9 cellular contexts compared by ENCODE assay signal in genomic region chr4:174119818-174120217, GRCh38.
DNase-seq lines count a peak whose midpoint lies in the region; ATAC-seq, FAIRE-seq and TF ChIP-seq lines count a peak whose summit lies in the region.
"Had no signal": no experiment of that assay in that cellular context is flagged by ENCODE, and none has a peak within 500 bp of the region (broad histone marks: within the 10 kb centered on the region; RNA-seq: fewer than 3 reads in every experiment).

No MANE protein-coding gene starts in this region.

- H2BK12ac ChIP-seq in mesenchymal stem cell (ENCODE audit: low read length in 2 of 2), result peak overlapping the region in 1 of 2 experiments; percentile 54

- intact Hi-C loops in K562 (cut with micrococcal nuclease), result loop anchor here (2.0 to 5.0 kb wide), 2 partner anchors 111 to 197 kb away; no protein-coding TSS in a partner anchor

- H3K4me1 Mint-ChIP-seq in naive thymus-derived CD8-positive, alpha-beta T cell, result peaks cover 0 to 7% (median 2%) of the 10 kb centered on the region in 4 donors

- WGBS in K562 (ENCODE audit: insufficient coverage, low coverage, missing lambda C conversion rate), result 14% methylated on average over 3 of the region's 3 CpGs
- 57% methylated on average over 1 of the region's 3 CpGs for WGBS in mesenchymal stem cell

- no peak overlapping the region for H3K27ac Mint-ChIP-seq in naive thymus-derived CD8-positive, alpha-beta T cell

- no peak for TF ChIP-seq RAD21 in K562 (CRISPR knock-in tag; conservative IDR thresholded peaks at IDR 0.05 in 1 of 2, IDR thresholded peaks at IDR 0.05 in 1 of 2)

- H3K27ac ChIP-seq in K562 (ENCODE audit: extremely low read depth, low read depth, low read length) (no peak overlapping the region), mesenchymal stem cell (ENCODE audit: low read length, poor library complexity, severe bottlenecking) (no peak overlapping the region), thoracic aorta (no peak overlapping the region)
- H3K27ac ChIP-seq: gastrocnemius medialis had no signal

- peaks cover 8% of the 10 kb centered on the region for H3K4me1 ChIP-seq in Loucy (ENCODE audit: insufficient read depth, low read length, poor library complexity, severe bottlenecking)
- peaks cover 0 to 3% of the 10 kb centered on the region in 2 experiments; a peak in 1 of 5 replicates for H3K4me1 ChIP-seq in K562 (replicated peaks in 1 of 2; ENCODE audit: control insufficient read depth in 2 of 2, insufficient read depth in 2 of 2, low read length in 2 of 2)
- peaks cover 1% of the 10 kb centered on the region for H3K4me1 ChIP-seq in mesenchymal stem cell (ENCODE audit: control insufficient read depth, insufficient read depth, low read depth, low read length)
- H3K4me1 ChIP-seq in thoracic aorta (ENCODE audit: control insufficient read depth in 1 of 2, low read depth in 2 of 2), result peaks cover 4 to 6% of the 10 kb centered on the region in 2 donors

- H3K18ac ChIP-seq in mesenchymal stem cell (ENCODE audit: low read depth in 1 of 2, low read length in 2 of 2), result peak overlapping the region in 1 of 2 experiments; percentile 86

- H3K14ac ChIP-seq in mesenchymal stem cell (ENCODE audit: low read length in 2 of 2), result no peak overlapping the region

- no peak overlapping the region for H3K23ac ChIP-seq in mesenchymal stem cell (ENCODE audit: low read length in 2 of 2)

- H3K9me2 ChIP-seq in Loucy (replicated peaks; ENCODE audit: low read depth, low read length), result no peaks in the 10 kb centered on the region

- FAIRE-seq in K562 (lab: Jason Lieb, UNC), result no peak

- no peak overlapping the region for H2AK5ac ChIP-seq in mesenchymal stem cell (ENCODE audit: low read length, severe bottlenecking)

- ATAC-seq in K562 (peak; percentile 54; the same call in 2 of the 3 replicates), thoracic aorta (ENCODE audit: insufficient number of reproducible peaks, low FRiP score, low read depth) (no peak)
- no peak for ATAC-seq in naive thymus-derived CD8-positive, alpha-beta T cell

- no peak overlapping the region for H2BK120ac ChIP-seq in mesenchymal stem cell (ENCODE audit: low read depth, low read length)

- no peak for TF ChIP-seq EP300 in K562 (IDR thresholded peaks at IDR 0.05; ENCODE audit: low read length)

- TF ChIP-seq CTCF in Loucy (conservative IDR thresholded peaks at IDR 0.05; ENCODE audit: low read length), result no peak
- no peak for TF ChIP-seq CTCF in K562 (IDR thresholded peaks at IDR 0.05 in 2 of 3, conservative IDR thresholded peaks at IDR 0.05 in 1 of 3; ENCODE audit: insufficient read depth in 2 of 3, low read depth in 1 of 3, low read length in 3 of 3)
- no peak for TF ChIP-seq CTCF in thoracic aorta (IDR thresholded peaks at IDR 0.05)

- H2BK15ac ChIP-seq in mesenchymal stem cell (ENCODE audit: low read depth, poor library complexity, severe bottlenecking), result no peak overlapping the region

- H4K91ac ChIP-seq in mesenchymal stem cell (ENCODE audit: low read length), result no peak overlapping the region

- peaks cover 30 to 63% (median 34%) of the 10 kb centered on the region in 5 donors for H3K27me3 Mint-ChIP-seq in naive thymus-derived CD8-positive, alpha-beta T cell

- no TSS peak for BruUV-seq in K562 (replicated peaks; lab: Mats Ljungman, UMichigan)

- CTCF ChIA-PET in K562 (lab: Yijun Ruan, JAX; ENCODE audit: low intra/inter-chr PET ratio), result no interaction called here

- peak overlapping the region; percentile 47 for H3K9ac ChIP-seq in Loucy (ENCODE audit: low read depth, low read length, poor library complexity, severe bottlenecking)
- peak overlapping the region in 1 of 2 experiments; percentile 40; a peak in 1 of 4 replicates for H3K9ac ChIP-seq in K562 (ENCODE audit: insufficient read depth in 1 of 2, low read depth in 2 of 2, low read length in 2 of 2)
- peak overlapping the region; percentile 82 for H3K9ac ChIP-seq in mesenchymal stem cell (ENCODE audit: low read length)

- in situ Hi-C loops in K562 (cut with MboI), result no loop called here

- H3K9me3 ChIP-seq in Loucy (ENCODE audit: insufficient read depth, low read depth, low read length), result no peaks in the 10 kb centered on the region
- H3K9me3 ChIP-seq in K562 (replicated peaks; ENCODE audit: control insufficient read depth, insufficient read depth, low read depth, low read length), result no peaks in the 10 kb centered on the region
- H3K9me3 ChIP-seq in mesenchymal stem cell (ENCODE audit: control insufficient read depth, low read length), result no peaks in the 10 kb centered on the region
- H3K9me3 ChIP-seq in thoracic aorta, result no peaks in the 10 kb centered on the region
- H3K9me3 ChIP-seq: gastrocnemius medialis had no signal

- H3K79me2 ChIP-seq in Loucy (ENCODE audit: insufficient read depth, low read length) (no peaks in the 10 kb centered on the region), K562 (ENCODE audit: control insufficient read depth, insufficient read depth, low read length) (no peaks in the 10 kb centered on the region)

- peak overlapping the region; percentile 78 for H2AFZ ChIP-seq in Loucy (ENCODE audit: low read length)
- peak overlapping the region; percentile 94 for H2AFZ ChIP-seq in K562 (ENCODE audit: low read depth, low read length)
- no peak overlapping the region for H2AFZ ChIP-seq in mesenchymal stem cell (ENCODE audit: low read depth, low read length)

- H3K9me1 ChIP-seq in K562 (ENCODE audit: control insufficient read depth, insufficient read depth, low read length), result no peaks in the 10 kb centered on the region

- no peak for DNase-seq in K562 (ENCODE audit: extremely low read depth in 1 of 4, low spot score in 3 of 4)
- DNase-seq in mesenchymal stem cell, result peak; percentile 44
- DNase-seq in thoracic aorta (ENCODE audit: low spot score), result no peak
- DNase-seq in central memory CD4-positive, alpha-beta T cell, result no peak
- no peak for DNase-seq in cortex of kidney (lab: John Stamatoyannopoulos, UW)
- no peak for DNase-seq in naive thymus-derived CD8-positive, alpha-beta T cell
- DNase-seq: gastrocnemius medialis, T1000 had no signal

- no peak overlapping the region for H2BK5ac ChIP-seq in mesenchymal stem cell (ENCODE audit: low read depth, low read length, poor library complexity, severe bottlenecking)

- H3K4ac ChIP-seq in mesenchymal stem cell (ENCODE audit: low read depth in 1 of 2, low read length in 2 of 2), result no peak overlapping the region

- H4K20me1 ChIP-seq in Loucy (ENCODE audit: insufficient read depth, low read length, poor library complexity, severe bottlenecking) (no peaks in the 10 kb centered on the region), K562 (replicated peaks; ENCODE audit: control insufficient read depth, insufficient read depth, low read length) (no peaks in the 10 kb centered on the region)

- POLR2A ChIA-PET in K562 (lab: Yijun Ruan, JAX), result no interaction called here
- POLR2A ChIA-PET in naive thymus-derived CD8-positive, alpha-beta T cell (lab: Charles Lee), result no interaction called here

- no peak for TF ChIP-seq POLR2A in K562 (conservative IDR thresholded peaks at IDR 0.05)

- no peaks in the 10 kb centered on the region for H3F3A ChIP-seq in Loucy (ENCODE audit: low read depth)

- H3K36me3 Mint-ChIP-seq in naive thymus-derived CD8-positive, alpha-beta T cell, result no peaks in the 10 kb centered on the region

- H4K8ac ChIP-seq in mesenchymal stem cell (ENCODE audit: low read length), result no peak overlapping the region

- H3K36me3 ChIP-seq in Loucy (ENCODE audit: insufficient read depth, low read length), result no peaks in the 10 kb centered on the region
- H3K36me3 ChIP-seq in K562 (ENCODE audit: control insufficient read depth, insufficient read depth, low read length), result no peaks in the 10 kb centered on the region
- H3K36me3 ChIP-seq in mesenchymal stem cell (ENCODE audit: control insufficient read depth in 1 of 2, insufficient read depth in 2 of 2, low read depth in 1 of 2, low read length in 2 of 2), result no peaks in the 10 kb centered on the region
- H3K36me3 ChIP-seq in thoracic aorta, result no peaks in the 10 kb centered on the region
- H3K36me3 ChIP-seq: gastrocnemius medialis had no signal

- H3K4me2 ChIP-seq in Loucy (ENCODE audit: low read depth, low read length, poor library complexity, severe bottlenecking), result peak overlapping the region; percentile 69
- H3K4me2 ChIP-seq in K562 (ENCODE audit: insufficient read depth, low read length), result peak overlapping the region; percentile 83; the same call in 1 of the 2 replicates
- H3K4me2 ChIP-seq in mesenchymal stem cell (ENCODE audit: low read length, poor library complexity, severe bottlenecking), result no peak overlapping the region

- no peak overlapping the region for H3K4me3 Mint-ChIP-seq in naive thymus-derived CD8-positive, alpha-beta T cell

- no peaks in the 10 kb centered on the region for H3K9me3 Mint-ChIP-seq in naive thymus-derived CD8-positive, alpha-beta T cell

- H3K27me3 ChIP-seq in Loucy (ENCODE audit: insufficient read depth, low read length, poor library complexity, severe bottlenecking) (peaks cover 9% of the 10 kb centered on the region), K562 (ENCODE audit: control insufficient read depth in 2 of 2, insufficient read depth in 2 of 2, low read length in 2 of 2) (no peaks in the 10 kb centered on the region), mesenchymal stem cell (ENCODE audit: control insufficient read depth in 1 of 2, insufficient read depth in 1 of 2, low read length in 2 of 2) (no peaks in the 10 kb centered on the region), thoracic aorta (replicated peaks; ENCODE audit: insufficient read depth) (no peaks in the 10 kb centered on the region)

- H3K4me3 ChIP-seq in Loucy (ENCODE audit: low read length, poor library complexity, severe bottlenecking) (peak overlapping the region; percentile 71), K562 (0 out of 2 replicates have a peak overlapping the region, but pooled peaks have one; percentile 34), mesenchymal stem cell (ENCODE audit: insufficient read depth in 1 of 2, low read depth in 1 of 2, low read length in 2 of 2) (peak overlapping the region in 1 of 2 experiments; percentile 78), thoracic aorta (peak overlapping the region; percentile 65)

- no peaks in the 10 kb centered on the region for H3K79me1 ChIP-seq in mesenchymal stem cell (replicated peaks; ENCODE audit: low read length, poor library complexity, severe bottlenecking)

TF ChIP-seq in K562, 482 proteins besides CTCF, POLR2A, EP300 and RAD21:
- TF ChIP-seq ZNF274 (IDR thresholded peaks at IDR 0.05; ENCODE audit: borderline replicate concordance, low read depth, low read length) (no peak), MYNN (IDR thresholded peaks at IDR 0.05) (no peak), MYNN (CRISPR knock-in tag; IDR thresholded peaks at IDR 0.05) (no peak), SMC3 (conservative IDR thresholded peaks at IDR 0.05; ENCODE audit: insufficient read depth, low read depth, low read length) (no peak), ZNF311 (CRISPR knock-in tag; IDR thresholded peaks at IDR 0.05) (no peak), ZNF3 (CRISPR knock-in tag; IDR thresholded peaks at IDR 0.05) (no peak), TOE1 (IDR thresholded peaks at IDR 0.05; ENCODE audit: borderline replicate concordance) (no peak), TOE1 (CRISPR knock-in tag; IDR thresholded peaks at IDR 0.05; ENCODE audit: borderline replicate concordance, low read depth) (no peak)
TF ChIP-seq in K562: peak in this region for 0.
